Comparison of ENCODE assay signal across 11 cellular contexts in genomic region chr13:59666504-59666903, GRCh38.
DNase-seq lines count a peak whose midpoint lies in the region; ATAC-seq and TF ChIP-seq lines count a peak whose summit lies in the region.
"Had no signal": no experiment of that assay in that cellular context is flagged by ENCODE, and none has a peak within 500 bp of the region (broad histone marks: within the 10 kb centered on the region; RNA-seq: fewer than 3 reads in every experiment).

No MANE protein-coding gene starts in this region.

- no peaks in the 10 kb centered on the region for H3K36me3 Mint-ChIP-seq in activated T-helper 17 cell treated with anti-CD3 and anti-CD28 coated beads, Interleukin-2, amount 50 U/mL, for 72 hours (ENCODE audit: low read depth)

- no peaks in the 10 kb centered on the region for H3K4me1 Mint-ChIP-seq in activated T-helper 17 cell treated with anti-CD3 and anti-CD28 coated beads, Interleukin-2, amount 50 U/mL, for 72 hours

- ATAC-seq in HG02642 (IDR thresholded peaks at IDR 0.05; ENCODE audit: poor library complexity, unreplicated experiment), result peak; percentile 64
- ATAC-seq in activated T-helper 17 cell treated with anti-CD3 and anti-CD28 coated beads, Interleukin-2, amount 50 U/mL, for 72 hours (replicated peaks), result no peak

- no peaks in the 10 kb centered on the region for H3K27me3 Mint-ChIP-seq in activated T-helper 17 cell treated with anti-CD3 and anti-CD28 coated beads, Interleukin-2, amount 50 U/mL, for 72 hours

- no peak overlapping the region for H3K27ac Mint-ChIP-seq in activated T-helper 17 cell treated with anti-CD3 and anti-CD28 coated beads, Interleukin-2, amount 50 U/mL, for 72 hours

- H3K9me3 Mint-ChIP-seq in activated T-helper 17 cell treated with anti-CD3 and anti-CD28 coated beads, Interleukin-2, amount 50 U/mL, for 72 hours, result no peaks in the 10 kb centered on the region

- no peak for TF ChIP-seq CTCF in fibroblast of pulmonary artery (IDR thresholded peaks at IDR 0.05; ENCODE audit: low read length, missing control alignments)

- no peak overlapping the region for H3K4me3 Mint-ChIP-seq in activated T-helper 17 cell treated with anti-CD3 and anti-CD28 coated beads, Interleukin-2, amount 50 U/mL, for 72 hours

- DNase-seq in NOMO-1 treated with DMSO at 0.1 percent for 48 hours (lab: John Stamatoyannopoulos, UW; ENCODE audit: unreplicated experiment) (peak; percentile 89), fibroblast of pulmonary artery (ENCODE audit: low read depth) (peak; percentile 51), putamen (ENCODE audit: low spot score) (peak; percentile 4), T-helper 2 cell (no peak), amygdala (lab: John Stamatoyannopoulos, UW) (no peak), NCI-H1930 (lab: John Stamatoyannopoulos, UW) (no peak)
- DNase-seq: activated CD8-positive, alpha-beta memory T cell treated with anti-CD3 and anti-CD28 coated beads, Interleukin-2, amount 50 U/mL, for 48 hours; NCI-H1092 had no signal

- H3K4me3 ChIP-seq in fibroblast of pulmonary artery (replicated peaks; ENCODE audit: low read depth, low read length), result no peak overlapping the region
- H3K4me3 ChIP-seq: ascending aorta had no signal

Comparison
In these comparisons a context has a peak if more than half of its experiments do, and no peak if none do; other contexts are left out.
1. DNase-seq: peak in NOMO-1 treated with DMSO at 0.1 percent for 48 hours (single experiment), fibroblast of pulmonary artery (single experiment) and putamen (single experiment); none in T-helper 2 cell (0 of 5), amygdala (0 of 56) and NCI-H1930 (0 of 2).